10 cellular contexts compared by ENCODE assay signal in the genomic region with DNA sequence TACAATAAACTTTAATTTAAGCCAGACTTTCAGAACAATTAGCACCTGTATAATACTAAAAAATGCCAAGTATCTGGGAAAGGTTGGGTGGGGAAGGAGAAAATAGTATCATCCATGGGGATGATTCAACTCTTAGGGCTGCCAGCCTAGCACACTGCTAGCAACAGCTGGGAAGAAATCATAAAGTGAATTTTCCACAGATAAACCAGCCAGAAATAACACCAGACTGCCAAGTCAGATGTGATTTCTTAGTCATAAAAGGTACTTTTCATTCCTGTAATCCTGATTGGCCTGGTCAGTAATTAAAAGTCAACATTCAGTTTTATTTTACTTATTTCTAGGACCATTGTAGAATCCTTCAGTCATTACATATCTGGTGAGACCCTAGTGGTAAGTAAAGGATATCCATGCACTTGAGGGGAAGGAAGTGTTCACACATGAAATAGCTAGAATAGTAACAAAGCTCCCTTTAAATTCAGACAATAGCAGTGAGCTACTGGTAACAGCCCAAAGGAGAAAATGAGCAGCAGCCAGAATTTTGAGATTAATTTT. TPM values are rescaled to one million over a fixed set of nuclear protein-coding genes. Genes with fewer than 3 reads are reported as not detected.
DNase-seq lines count a peak whose midpoint lies in the region; FAIRE-seq and TF ChIP-seq lines count a peak whose summit lies in the region.
"Had no signal": no experiment of that assay in that cellular context is flagged by ENCODE, and none has a peak within 500 bp of the region (broad histone marks: within the 10 kb centered on the region; RNA-seq: fewer than 3 reads in every experiment).

No MANE protein-coding gene starts in this region.

- H3K9me3 ChIP-seq in stomach smooth muscle (ENCODE audit: control insufficient read depth in 2 of 2, low read length in 2 of 2) (no peaks in the 10 kb centered on the region), kidney (ENCODE audit: control insufficient read depth in 1 of 2, low read length in 2 of 2) (no peaks in the 10 kb centered on the region)

- H3K36me3 ChIP-seq in stomach smooth muscle (ENCODE audit: control insufficient read depth in 2 of 2, insufficient read depth in 2 of 2, low read length in 2 of 2) (no peaks in the 10 kb centered on the region), kidney (ENCODE audit: control insufficient read depth in 1 of 2, insufficient read depth in 2 of 2, low read length in 2 of 2) (no peaks in the 10 kb centered on the region)

- DNase-seq in T-helper 2 cell treated with Interferon-gamma antibody and Interleukin-4, amounts not matched to agents 5 μg/mL and 100 μg/mL, for 36 hours (ENCODE audit: low spot score): no peak
- DNase-seq in T-helper 2 cell (no peak), RPMI7951 (ENCODE audit: low read depth) (peak; percentile 92), fibroblast of pulmonary artery (ENCODE audit: low read depth) (peak; percentile 83), OCI-M2 (lab: John Stamatoyannopoulos, UW; ENCODE audit: unreplicated experiment) (no peak), kidney (no peak), NOMO-1 (lab: John Stamatoyannopoulos, UW; ENCODE audit: unreplicated experiment in 2 of 2) (no peak)
- DNase-seq: activated T-cell treated with anti-CD3 and anti-CD28 coated beads, Interleukin-2, amount 50 U/mL, for 4 hours had no signal

- H3K4me3 ChIP-seq in fibroblast of pulmonary artery (replicated peaks; ENCODE audit: low read depth, low read length) (no peak overlapping the region), stomach smooth muscle (ENCODE audit: low read length in 2 of 2) (peak overlapping the region in 1 of 2 donors; percentile 7), kidney (ENCODE audit: low read length in 2 of 2) (no peak overlapping the region)

- no peaks in the 10 kb centered on the region for H3K27me3 Mint-ChIP-seq in T-helper 2 cell treated with Interferon-gamma antibody and Interleukin-4, amounts not matched to agents 5 μg/mL and 100 μg/mL, for 36 hours (ENCODE audit: low read depth)

- peaks cover 2% of the 10 kb centered on the region for H3K36me3 Mint-ChIP-seq in T-helper 2 cell treated with Interferon-gamma antibody and Interleukin-4, amounts not matched to agents 5 μg/mL and 100 μg/mL, for 36 hours (ENCODE audit: low read depth)

- H3K4me3 Mint-ChIP-seq in T-helper 2 cell treated with Interferon-gamma antibody and Interleukin-4, amounts not matched to agents 5 μg/mL and 100 μg/mL, for 36 hours: no peak overlapping the region

- H3K4me1 Mint-ChIP-seq in T-helper 2 cell treated with Interferon-gamma antibody and Interleukin-4, amounts not matched to agents 5 μg/mL and 100 μg/mL, for 36 hours (ENCODE audit: low read depth): peaks cover 52% of the 10 kb centered on the region

- intact Hi-C loops in kidney (cut with DNase I): no loop called here

- H3K27ac Mint-ChIP-seq in T-helper 2 cell treated with Interferon-gamma antibody and Interleukin-4, amounts not matched to agents 5 μg/mL and 100 μg/mL, for 36 hours: peak overlapping the region; percentile 77

- H3K27ac ChIP-seq in stomach smooth muscle (ENCODE audit: low read length): peak overlapping the region; percentile 37
- H3K27ac ChIP-seq in kidney (ENCODE audit: low read depth in 2 of 2, low read length in 2 of 2): peak overlapping the region in 1 of 2 donors; percentile 41
- H3K27ac ChIP-seq: C4-2B had no signal

- no peaks in the 10 kb centered on the region for H3K27me3 ChIP-seq in stomach smooth muscle (ENCODE audit: control insufficient read depth in 1 of 2, insufficient read depth in 2 of 2, low read length in 2 of 2)

- no peaks in the 10 kb centered on the region for H3K9me3 Mint-ChIP-seq in T-helper 2 cell treated with Interferon-gamma antibody and Interleukin-4, amounts not matched to agents 5 μg/mL and 100 μg/mL, for 36 hours
- H3K9me3 Mint-ChIP-seq: activated T-cell treated with anti-CD3 and anti-CD28 coated beads, Interleukin-2, amount 50 U/mL, for 4 hours had no signal

- H3K4me1 ChIP-seq in stomach smooth muscle (ENCODE audit: control insufficient read depth, insufficient read depth, low read length): peaks cover 10% of the 10 kb centered on the region
- peaks cover 10 to 11% of the 10 kb centered on the region in 2 donors for H3K4me1 ChIP-seq in kidney (ENCODE audit: control insufficient read depth in 1 of 2, insufficient read depth in 1 of 2, low read depth in 1 of 2, low read length in 2 of 2)

- H3K9ac ChIP-seq in stomach smooth muscle (ENCODE audit: low read length in 2 of 2) (peak overlapping the region in 1 of 2 donors; percentile 7), kidney (ENCODE audit: low read length in 2 of 2) (no peak overlapping the region)

- no peak for FAIRE-seq in kidney (lab: Jason Lieb, UNC)

- TF ChIP-seq CTCF in fibroblast of pulmonary artery (IDR thresholded peaks at IDR 0.05; ENCODE audit: low read length, missing control alignments) (peak; percentile 17), kidney (IDR thresholded peaks at IDR 0.05; ENCODE audit: borderline replicate concordance, extremely low read depth, insufficient read depth) (no peak)

RNA-seq across cellular contexts. Expression of a gene that starts 59.4 kb away (rescaled TPM):
- total RNA-seq in RPMI7951 (2014; rRNA removed; shearing (Covaris generic)): 56.1 and 66.0 TPM in 2 replicates
- 65.1 TPM for total RNA-seq in kidney
- polyA plus RNA-seq in kidney (ENCODE audit: insufficient read depth, low read depth, low replicate concordance): 14.4 TPM

Comparison
In these comparisons a context has a peak if more than half of its experiments do, and no peak if none do; other contexts are left out.
1. DNase-seq: peak in RPMI7951 (single experiment) and fibroblast of pulmonary artery (single experiment); none in T-helper 2 cell treated with Interferon-gamma antibody and Interleukin-4, amounts not matched to agents 5 μg/mL and 100 μg/mL, for 36 hours (single experiment), T-helper 2 cell (0 of 5), OCI-M2 (single experiment), kidney (single experiment) and NOMO-1 (0 of 2).